ENCODE assay signal across 17 cellular contexts in the genomic region with DNA sequence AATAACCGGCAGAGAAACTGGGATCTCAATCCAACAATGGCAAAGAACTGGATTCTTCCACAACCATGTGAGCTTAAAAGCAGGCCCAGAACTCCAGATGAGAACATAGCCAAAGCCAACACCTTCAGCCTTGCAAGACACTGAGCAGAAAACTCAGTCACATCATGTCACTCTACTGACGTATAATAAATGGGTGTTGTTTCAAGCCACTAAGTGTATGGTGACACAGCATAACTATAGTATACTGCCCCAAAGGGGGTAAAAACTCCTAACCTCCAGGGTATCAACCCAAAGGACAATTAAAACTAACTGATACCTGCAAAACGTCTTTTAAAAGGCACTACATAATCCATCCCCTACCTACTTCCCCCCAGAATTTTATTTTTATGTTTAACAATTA.
DNase-seq lines count a peak whose midpoint lies in the region; ATAC-seq and TF ChIP-seq lines count a peak whose summit lies in the region.
"Had no signal": no experiment of that assay in that cellular context is flagged by ENCODE, and none has a peak within 500 bp of the region (broad histone marks: within the 10 kb centered on the region; RNA-seq: fewer than 3 reads in every experiment).

No MANE protein-coding gene starts in this region.

- no peak overlapping the region for H3K4me2 ChIP-seq in OCI-LY1 (ENCODE audit: low read length)

- H3K9me2 ChIP-seq in OCI-LY1 (ENCODE audit: low read depth, low read length): no peaks in the 10 kb centered on the region

- intact Hi-C loops in naive thymus-derived CD4-positive, alpha-beta T cell (cut with micrococcal nuclease): loop anchor here in 1 of 2 donors (5.0 kb wide), 1 partner anchor 33 kb away; no protein-coding TSS in a partner anchor
- intact Hi-C loops in left lung (cut with DNase I): no loop called here

- no peaks in the 10 kb centered on the region for H3K27me3 Mint-ChIP-seq in activated CD4-positive, alpha-beta T cell treated with anti-CD3 and anti-CD28 coated beads, Interleukin-2, amount 10 ng/mL, durations not matched to agents 7 days and 5 days
- peaks cover 0 to 7% (median 0%) of the 10 kb centered on the region in 5 donors for H3K27me3 Mint-ChIP-seq in naive thymus-derived CD4-positive, alpha-beta T cell

- CTCF ChIA-PET in activated CD4-positive, alpha-beta T cell treated with anti-CD3 and anti-CD28 coated beads, Interleukin-2, amount 10 ng/mL, durations not matched to agents 7 days and 5 days (lab: Charles Lee): interaction anchor here (1.0 to 1.4 kb wide), 3 partner anchors 14 to 46 kb away, joined by 3 read pairs; no protein-coding TSS in a partner anchor
- CTCF ChIA-PET in naive thymus-derived CD4-positive, alpha-beta T cell (lab: Charles Lee): interaction anchor here (0.8 to 2.5 kb wide), 5 partner anchors 12 to 84 kb away, joined by 3 to 13 read pairs (median 4); no protein-coding TSS in a partner anchor

- H3K4me1 ChIP-seq in OCI-LY1 (ENCODE audit: insufficient read depth, low read length, severe bottlenecking) (peaks cover 36% of the 10 kb centered on the region), left lung (peaks cover 0 to 17% of the 10 kb centered on the region in 2 donors)
- H3K4me1 ChIP-seq in naive thymus-derived CD4-positive, alpha-beta T cell (ENCODE audit: control insufficient read depth in 2 of 2, insufficient read depth in 2 of 2, low read length in 2 of 2): peaks cover 21 to 45% of the 10 kb centered on the region in 2 donors

- H3K9ac ChIP-seq in OCI-LY1 (ENCODE audit: low read length): no peak overlapping the region

- no peak for ATAC-seq in naive thymus-derived CD4-positive, alpha-beta T cell
- no peak for ATAC-seq in left lung
- ATAC-seq: SK-N-SH treated with all-trans-retinoic acid at 6 μM for 48 hours had no signal

- H3K9me3 Mint-ChIP-seq in activated CD4-positive, alpha-beta T cell treated with anti-CD3 and anti-CD28 coated beads, Interleukin-2, amount 10 ng/mL, durations not matched to agents 7 days and 5 days: no peaks in the 10 kb centered on the region
- H3K9me3 Mint-ChIP-seq in naive thymus-derived CD4-positive, alpha-beta T cell: no peaks in the 10 kb centered on the region

- no peak overlapping the region for H2AFZ ChIP-seq in OCI-LY1 (ENCODE audit: low read length)

- peaks cover 48% of the 10 kb centered on the region for H3K36me3 Mint-ChIP-seq in activated CD4-positive, alpha-beta T cell treated with anti-CD3 and anti-CD28 coated beads, Interleukin-2, amount 10 ng/mL, durations not matched to agents 7 days and 5 days (ENCODE audit: low read depth)
- peaks cover 2 to 39% (median 11%) of the 10 kb centered on the region in 5 donors for H3K36me3 Mint-ChIP-seq in naive thymus-derived CD4-positive, alpha-beta T cell

- peak overlapping the region; percentile 43 for H3K27ac Mint-ChIP-seq in activated CD4-positive, alpha-beta T cell treated with anti-CD3 and anti-CD28 coated beads, Interleukin-2, amount 10 ng/mL, durations not matched to agents 7 days and 5 days
- H3K27ac Mint-ChIP-seq in naive thymus-derived CD4-positive, alpha-beta T cell: peak overlapping the region in 8 of 9 donors; percentile 75 to 95 (median 92)

- POLR2A ChIA-PET in activated CD4-positive, alpha-beta T cell treated with anti-CD3 and anti-CD28 coated beads, Interleukin-2, amount 10 ng/mL, durations not matched to agents 7 days and 5 days (lab: Charles Lee): no interaction called here
- POLR2A ChIA-PET in naive thymus-derived CD4-positive, alpha-beta T cell (lab: Charles Lee): interaction anchor here (1.2 to 2.8 kb wide), 5 partner anchors 10 to 118 kb away, joined by 3 to 12 read pairs (median 4); a partner anchor contains a TSS

- no peaks in the 10 kb centered on the region for H4K20me1 ChIP-seq in OCI-LY1 (ENCODE audit: insufficient read depth, low read length)

- H3K79me2 ChIP-seq in OCI-LY1 (ENCODE audit: insufficient read depth, low read length): no peaks in the 10 kb centered on the region

- peaks cover 6% of the 10 kb centered on the region; the same call in 1 of the 2 replicates for H3F3A ChIP-seq in OCI-LY1 (ENCODE audit: insufficient read depth, low read length)

- H3K4me3 ChIP-seq in OCI-LY1 (ENCODE audit: low read depth, low read length, poor library complexity, severe bottlenecking): no peak overlapping the region
- no peak overlapping the region for H3K4me3 ChIP-seq in naive thymus-derived CD4-positive, alpha-beta T cell (ENCODE audit: low read length)
- H3K4me3 ChIP-seq in left lung: no peak overlapping the region
- H3K4me3 ChIP-seq: Peyer's patch had no signal

- H3K4me1 Mint-ChIP-seq in activated CD4-positive, alpha-beta T cell treated with anti-CD3 and anti-CD28 coated beads, Interleukin-2, amount 10 ng/mL, durations not matched to agents 7 days and 5 days: peaks cover 41% of the 10 kb centered on the region
- peaks cover 32 to 64% (median 51%) of the 10 kb centered on the region in 7 donors for H3K4me1 Mint-ChIP-seq in naive thymus-derived CD4-positive, alpha-beta T cell

- no peaks in the 10 kb centered on the region for H3K9me3 ChIP-seq in OCI-LY1 (ENCODE audit: low read length)
- H3K9me3 ChIP-seq in naive thymus-derived CD4-positive, alpha-beta T cell (ENCODE audit: control insufficient read depth in 2 of 3, low read length in 3 of 3): no peaks in the 10 kb centered on the region
- H3K9me3 ChIP-seq in left lung: no peaks in the 10 kb centered on the region
- H3K9me3 ChIP-seq: Peyer's patch had no signal

- no peak for DNase-seq in activated CD4-positive, alpha-beta T cell treated with anti-CD3 and anti-CD28 coated beads, Interleukin-2, amount 10 ng/mL, durations not matched to agents 7 days and 5 days
- DNase-seq in activated CD4-positive, alpha-beta T cell treated with anti-CD3 and anti-CD28 coated beads, Interleukin-2, amount 50 U/mL, for 1 hour: no peak
- DNase-seq in naive thymus-derived CD4-positive, alpha-beta T cell: no peak
- DNase-seq in NCI-H1436 (lab: John Stamatoyannopoulos, UW): no peak
- no peak for DNase-seq in left lung
- no peak for DNase-seq in middle frontal gyrus (ENCODE audit: extremely low spot score, low spot score)
- DNase-seq in amygdala (lab: John Stamatoyannopoulos, UW): no peak
- DNase-seq: DMS79, HCEC 1CT, NCI-H1048, NCI-H1694 treated with DMSO at 0.1 percent for 48 hours, NCI-H446 treated with DMSO at 0.1 percent for 48 hours, NCI-H774, Peyer's patch had no signal

- no peak overlapping the region for H3K4me3 Mint-ChIP-seq in activated CD4-positive, alpha-beta T cell treated with anti-CD3 and anti-CD28 coated beads, Interleukin-2, amount 10 ng/mL, durations not matched to agents 7 days and 5 days
- H3K4me3 Mint-ChIP-seq in naive thymus-derived CD4-positive, alpha-beta T cell: peak overlapping the region in 4 of 10 donors; percentile 10 to 39 (median 28)

- H3K27me3 ChIP-seq in OCI-LY1 (ENCODE audit: insufficient read depth, low read length): no peaks in the 10 kb centered on the region
- no peaks in the 10 kb centered on the region for H3K27me3 ChIP-seq in naive thymus-derived CD4-positive, alpha-beta T cell (ENCODE audit: control insufficient read depth in 2 of 2, insufficient read depth in 2 of 2, low read length in 2 of 2)
- H3K27me3 ChIP-seq in left lung: no peaks in the 10 kb centered on the region
- H3K27me3 ChIP-seq: Peyer's patch had no signal

- TF ChIP-seq CTCF in OCI-LY1 (IDR thresholded peaks at IDR 0.05; ENCODE audit: low read length) (no peak), left lung (IDR thresholded peaks at IDR 0.05) (no peak)

- peak overlapping the region; percentile 6 for H3K27ac ChIP-seq in OCI-LY1 (ENCODE audit: low read depth, low read length, poor library complexity, severe bottlenecking)
- H3K27ac ChIP-seq in naive thymus-derived CD4-positive, alpha-beta T cell (ENCODE audit: low read depth, low read length): peak overlapping the region; percentile 16
- peak overlapping the region in 1 of 2 donors; percentile 54 for H3K27ac ChIP-seq in left lung
- H3K27ac ChIP-seq: C4-2B had no signal

- H3K36me3 ChIP-seq in OCI-LY1 (ENCODE audit: insufficient read depth, low read length): peaks cover 36% of the 10 kb centered on the region
- peaks cover 0 to 6% (median 4%) of the 10 kb centered on the region in 3 experiments for H3K36me3 ChIP-seq in naive thymus-derived CD4-positive, alpha-beta T cell (ENCODE audit: control insufficient read depth in 2 of 3, insufficient read depth in 3 of 3, low read length in 3 of 3)
- no peaks in the 10 kb centered on the region for H3K36me3 ChIP-seq in left lung
